In the genomic region with DNA sequence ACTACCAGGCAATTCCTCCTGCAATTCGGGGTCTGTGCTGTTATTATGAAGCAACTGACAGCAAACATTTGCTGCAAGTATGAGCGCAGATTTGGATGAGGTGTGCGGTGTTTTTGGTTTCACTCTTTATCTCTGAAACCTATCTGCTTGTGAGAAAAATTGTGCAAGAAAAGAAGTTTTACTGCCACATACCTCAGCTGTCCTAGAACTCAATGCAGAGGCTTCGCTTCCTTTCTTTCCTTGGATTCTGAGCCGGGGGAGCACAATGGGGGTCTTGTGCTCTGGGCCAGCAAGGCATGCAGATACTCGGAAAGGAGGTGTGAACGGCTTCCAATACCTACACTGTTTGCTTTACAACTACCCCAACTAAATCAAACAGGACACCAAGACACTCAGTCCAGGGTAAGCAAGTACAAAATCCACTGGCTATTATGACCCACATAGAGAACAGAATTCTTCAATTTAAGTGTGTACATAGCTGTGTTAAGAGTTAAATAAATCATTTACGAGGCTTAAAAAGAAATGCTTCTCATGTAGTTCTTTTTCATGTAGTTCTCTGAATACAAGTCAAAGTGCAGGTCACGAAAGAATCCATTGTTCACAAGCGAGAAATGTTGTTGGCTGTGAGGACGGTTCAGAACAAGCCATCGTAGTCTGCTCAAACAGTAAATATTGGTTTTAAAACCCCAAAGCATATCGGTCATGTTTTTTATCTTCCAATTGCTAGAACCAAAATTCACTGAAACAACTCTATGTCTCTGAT, we compare ENCODE assay signal across 10 cellular contexts. TPM values are rescaled to one million over a fixed set of nuclear protein-coding genes. Genes with fewer than 3 reads are reported as not detected.
DNase-seq lines count a peak whose midpoint lies in the region; ATAC-seq, FAIRE-seq and TF ChIP-seq lines count a peak whose summit lies in the region.
"Had no signal": no experiment of that assay in that cellular context is flagged by ENCODE, and none has a peak within 500 bp of the region (broad histone marks: within the 10 kb centered on the region; RNA-seq: fewer than 3 reads in every experiment).

No MANE protein-coding gene starts in this region.

- no peaks in the 10 kb centered on the region for H3K23me2 ChIP-seq in H9 (ENCODE audit: insufficient read length, low read depth, low read length, poor library complexity, severe bottlenecking)

- no peak overlapping the region for H3K4ac ChIP-seq in H9 (ENCODE audit: low read depth, low read length)

- no peak overlapping the region for H2BK20ac ChIP-seq in H9 (ENCODE audit: low read depth, low read length, poor library complexity, severe bottlenecking)

- H4K8ac ChIP-seq in H9 (replicated peaks; ENCODE audit: insufficient read length, low read depth, low read length): no peak overlapping the region

- no peak for DNase-seq in H9
- DNase-seq in astrocyte of the cerebellum (ENCODE audit: low read depth): no peak
- no peak for DNase-seq in kidney
- no peak for DNase-seq in testis
- no peak for DNase-seq in OCI-M1 (lab: John Stamatoyannopoulos, UW)
- DNase-seq in activated effector memory CD4-positive, alpha-beta T cell treated with anti-CD3 and anti-CD28 coated beads, Interleukin-2, amount 50 U/mL, for 16 hours: no peak

- ATAC-seq in GM21529 (IDR thresholded peaks at IDR 0.05; ENCODE audit: unreplicated experiment): no peak

- H3K9me3 ChIP-seq in H9 (ENCODE audit: control insufficient read depth, low read depth, low read length) (no peaks in the 10 kb centered on the region), kidney (ENCODE audit: control insufficient read depth in 1 of 2, low read length in 2 of 2) (no peaks in the 10 kb centered on the region), skeletal muscle tissue (ENCODE audit: control insufficient read depth in 3 of 3, low read length in 3 of 3) (no peaks in the 10 kb centered on the region), testis (no peaks in the 10 kb centered on the region)

- peak overlapping the region in 1 of 2 experiments; percentile 73; a peak in 3 of 5 replicates for H3K4me3 Mint-ChIP-seq in H9
- H3K4me3 Mint-ChIP-seq: T-helper 2 cell treated with Interferon-gamma antibody and Interleukin-4, amounts not matched to agents 5 μg/mL and 100 μg/mL, for 36 hours had no signal

- no peaks in the 10 kb centered on the region for H3K36me3 Mint-ChIP-seq in H9 (ENCODE audit: insufficient read depth in 1 of 3, low read depth in 3 of 3)

- no peak for TF ChIP-seq POLR2A in testis (IDR thresholded peaks at IDR 0.05)

- intact Hi-C loops in kidney (cut with DNase I) (no loop called here), testis (cut with DNase I; ENCODE audit: low total_unique reads) (no loop called here)

- in situ Hi-C loops in astrocyte of the cerebellum (cut with HindIII; ENCODE audit: low sequenced_read_pairs): no loop called here

- H3K23ac ChIP-seq in H9 (ENCODE audit: insufficient read length, low read depth, low read length): no peak overlapping the region

- no peak overlapping the region for H3K56ac ChIP-seq in H9 (ENCODE audit: insufficient read length, low read depth, low read length)

- H2BK12ac ChIP-seq in H9 (ENCODE audit: insufficient read length, low read depth, low read length): no peak overlapping the region

- no peak overlapping the region for H3T11ph ChIP-seq in H9 (ENCODE audit: low read length)

- no peaks in the 10 kb centered on the region for H3K9me3 Mint-ChIP-seq in H9
- H3K9me3 Mint-ChIP-seq: T-helper 2 cell treated with Interferon-gamma antibody and Interleukin-4, amounts not matched to agents 5 μg/mL and 100 μg/mL, for 36 hours had no signal

- no CpG with 5 or more reads among the region's 13 CpGs for WGBS in H9 (ENCODE audit: extremely low coverage, insufficient read length, low lambda C conversion rate)
- 35 to 59% methylated on average over 13 of the region's 13 CpGs for WGBS in testis, 2 donors

- H2BK5ac ChIP-seq in H9 (ENCODE audit: insufficient read length, low read length): no peak overlapping the region

- H3K27ac ChIP-seq in H9 (ENCODE audit: insufficient read length, low read depth, low read length) (no peak overlapping the region), kidney (ENCODE audit: low read depth in 2 of 2, low read length in 2 of 2) (peak overlapping the region; percentile 43 to 87), skeletal muscle tissue (ENCODE audit: low read depth, low read length) (no peak overlapping the region), testis (no peak overlapping the region)

- no peak overlapping the region for H2AFZ ChIP-seq in H9 (ENCODE audit: low read length)

- no peaks in the 10 kb centered on the region for H4K20me1 ChIP-seq in H9 (ENCODE audit: control insufficient read depth, insufficient read depth, insufficient read length)

- H3K9ac ChIP-seq in H9 (ENCODE audit: extremely low read depth, insufficient read length, low read length): no peak overlapping the region
- H3K9ac ChIP-seq in kidney (ENCODE audit: low read length in 2 of 2): peak overlapping the region; percentile 50 to 77
- H3K9ac ChIP-seq in skeletal muscle tissue (ENCODE audit: low read depth in 1 of 3, low read length in 3 of 3): peak overlapping the region in 1 of 3 donors; percentile 65

- H3K4me1 Mint-ChIP-seq in H9: peaks cover 39 to 43% of the 10 kb centered on the region in 2 experiments

- H3K79me2 ChIP-seq in H9 (ENCODE audit: insufficient read depth, low read length): no peaks in the 10 kb centered on the region

- H3K18ac ChIP-seq in H9 (ENCODE audit: insufficient read length, low read depth, low read length): no peak overlapping the region

- no peaks in the 10 kb centered on the region for H3K79me1 ChIP-seq in H9 (ENCODE audit: insufficient read depth, low read depth, low read length, poor library complexity, severe bottlenecking)

- H3K4me3 ChIP-seq in astrocyte of the cerebellum (ENCODE audit: low read depth, low read length) (peak overlapping the region; percentile 34), kidney (ENCODE audit: low read length in 2 of 2) (peak overlapping the region; percentile 83 to 93), skeletal muscle tissue (ENCODE audit: low read length in 3 of 3) (peak overlapping the region in 2 of 3 donors; percentile 4 to 49), testis (no peak overlapping the region)

- peak overlapping the region in 2 of 3 experiments; percentile 78 to 84; a peak in 5 of 7 replicates for H3K27ac Mint-ChIP-seq in H9
- H3K27ac Mint-ChIP-seq: T-helper 2 cell treated with Interferon-gamma antibody and Interleukin-4, amounts not matched to agents 5 μg/mL and 100 μg/mL, for 36 hours had no signal

- FAIRE-seq in kidney (lab: Jason Lieb, UNC): no peak
- FAIRE-seq: colon had no signal

- H3K4me2 ChIP-seq in H9 (ENCODE audit: insufficient read depth, insufficient read length, low read length): peak overlapping the region; percentile 15

- H2BK15ac ChIP-seq in H9 (ENCODE audit: low read depth, low read length): no peak overlapping the region

- H2BK120ac ChIP-seq in H9 (ENCODE audit: low read depth, low read length, poor library complexity, severe bottlenecking): no peak overlapping the region

- H3K36me3 ChIP-seq in kidney (ENCODE audit: control insufficient read depth in 1 of 2, insufficient read depth in 2 of 2, low read length in 2 of 2): no peaks in the 10 kb centered on the region
- no peaks in the 10 kb centered on the region for H3K36me3 ChIP-seq in skeletal muscle tissue (ENCODE audit: control insufficient read depth in 3 of 3, insufficient read depth in 3 of 3, low read length in 3 of 3)
- no peaks in the 10 kb centered on the region for H3K36me3 ChIP-seq in testis (ENCODE audit: low read depth, missing control alignments)

- no peak overlapping the region for H4K5ac ChIP-seq in H9 (ENCODE audit: insufficient read length, low read depth, low read length)

- H3K14ac ChIP-seq in H9 (ENCODE audit: insufficient read depth, low read length): no peak overlapping the region

- H3K4me1 ChIP-seq in H9 (ENCODE audit: insufficient read depth, low read length) (peaks cover 6% of the 10 kb centered on the region; the same call in 1 of the 2 replicates), kidney (ENCODE audit: control insufficient read depth in 1 of 2, insufficient read depth in 1 of 2, low read depth in 1 of 2, low read length in 2 of 2) (no peaks in the 10 kb centered on the region), skeletal muscle tissue (ENCODE audit: control insufficient read depth in 3 of 3, insufficient read depth in 3 of 3, low read length in 3 of 3) (peaks cover 0 to 4% (median 0%) of the 10 kb centered on the region in 3 donors), testis (no peaks in the 10 kb centered on the region)

- no peak overlapping the region for H4K91ac ChIP-seq in H9 (ENCODE audit: insufficient read length, low read depth, low read length)

- peaks cover 2% of the 10 kb centered on the region; the same call in 1 of the 2 replicates for H3K27me3 Mint-ChIP-seq in H9 (ENCODE audit: low read depth)

- no peak overlapping the region for H2AK5ac ChIP-seq in H9 (ENCODE audit: insufficient read length, low read length)

- TF ChIP-seq CTCF in H9 (conservative IDR thresholded peaks at IDR 0.05) (no peak), astrocyte of the cerebellum (IDR thresholded peaks at IDR 0.05; ENCODE audit: low read depth, low read length, missing control alignments) (no peak), kidney (IDR thresholded peaks at IDR 0.05; ENCODE audit: borderline replicate concordance, extremely low read depth, insufficient read depth) (no peak), testis (IDR thresholded peaks at IDR 0.05) (no peak)

- H3K27me3 ChIP-seq in H9 (ENCODE audit: insufficient read depth, low read length): no peaks in the 10 kb centered on the region
- no peaks in the 10 kb centered on the region for H3K27me3 ChIP-seq in skeletal muscle tissue (ENCODE audit: control insufficient read depth in 3 of 3, insufficient read depth in 3 of 3, low read length in 3 of 3)
- no peaks in the 10 kb centered on the region for H3K27me3 ChIP-seq in testis

RNA-seq across cellular contexts. Expression of a gene that starts 1.1 kb away (rescaled TPM):
- total RNA-seq in H9 (2021) (8.8 and 9.7 TPM in 2 replicates), kidney (127 TPM), skeletal muscle tissue (14.1 TPM), testis (10 to 100 TPM; 20.2 to 47.7 TPM)
- polyA plus RNA-seq in kidney (ENCODE audit: insufficient read depth, low read depth, low replicate concordance) (26.0 TPM), testis (ENCODE audit: insufficient read depth, low read depth, low replicate concordance) (26.0 TPM)

Comparison
In these comparisons a context has a peak if more than half of its experiments do, and no peak if none do; other contexts are left out.
1. H3K27ac ChIP-seq: peak in kidney (2 of 2); none in H9 (single experiment), skeletal muscle tissue (single experiment) and testis (0 of 2).
2. H3K4me3 ChIP-seq: peak in astrocyte of the cerebellum (single experiment), kidney (2 of 2) and skeletal muscle tissue (2 of 3); none in testis (0 of 2).